In genomic region chr19:19538767-19539166, GRCh38 we compare ENCODE assay signal across 11 cellular contexts. TPM values are rescaled to one million over a fixed set of nuclear protein-coding genes. Genes with fewer than 3 reads are reported as not detected.
DNase-seq lines count a peak whose midpoint lies in the region; TF ChIP-seq lines count a peak whose summit lies in the region.
"Had no signal": no experiment of that assay in that cellular context is flagged by ENCODE, and none has a peak within 500 bp of the region (broad histone marks: within the 10 kb centered on the region; RNA-seq: fewer than 3 reads in every experiment).

No MANE protein-coding gene starts in this region.

- no peak overlapping the region; a peak in 1 of 7 replicates for H3K27ac Mint-ChIP-seq in H9
- H3K27ac Mint-ChIP-seq in nephron progenitor cell: no peak overlapping the region

- H3K9me3 ChIP-seq in H9 (ENCODE audit: control insufficient read depth, low read depth, low read length): no peaks in the 10 kb centered on the region

- H2AFZ ChIP-seq in H9 (ENCODE audit: low read length): no peak overlapping the region

- no peak overlapping the region for H2BK5ac ChIP-seq in H9 (ENCODE audit: insufficient read length, low read length)

- H3T11ph ChIP-seq in H9 (ENCODE audit: low read length): no peak overlapping the region

- peaks cover 2 to 8% (median 4%) of the 10 kb centered on the region in 3 experiments; a peak in 5 of 7 replicates for H3K36me3 Mint-ChIP-seq in H9 (ENCODE audit: insufficient read depth in 1 of 3, low read depth in 3 of 3)
- peaks cover 8% of the 10 kb centered on the region for H3K36me3 Mint-ChIP-seq in nephron progenitor cell (ENCODE audit: low read depth)

- no peaks in the 10 kb centered on the region; a peak in 1 of 5 replicates for H3K9me3 Mint-ChIP-seq in H9
- no peaks in the 10 kb centered on the region for H3K9me3 Mint-ChIP-seq in nephron progenitor cell

- H3K27me3 Mint-ChIP-seq in H9 (ENCODE audit: low read depth) (peaks cover 31% of the 10 kb centered on the region), nephron progenitor cell (ENCODE audit: low read depth, poor library complexity) (peaks cover 20% of the 10 kb centered on the region)

- peaks cover 14% of the 10 kb centered on the region for H3K23me2 ChIP-seq in H9 (ENCODE audit: insufficient read length, low read depth, low read length, poor library complexity, severe bottlenecking)

- no peak overlapping the region for H2AK5ac ChIP-seq in H9 (ENCODE audit: insufficient read length, low read length)

- H4K8ac ChIP-seq in H9 (replicated peaks; ENCODE audit: insufficient read length, low read depth, low read length): no peak overlapping the region

- no peak overlapping the region for H3K4ac ChIP-seq in H9 (ENCODE audit: low read depth, low read length)

- no peaks in the 10 kb centered on the region for H3K79me2 ChIP-seq in H9 (ENCODE audit: insufficient read depth, low read length)

- no peak overlapping the region for H3K14ac ChIP-seq in H9 (ENCODE audit: insufficient read depth, low read length)

- no peak overlapping the region for H4K91ac ChIP-seq in H9 (ENCODE audit: insufficient read length, low read depth, low read length)

- H3K23ac ChIP-seq in H9 (ENCODE audit: insufficient read length, low read depth, low read length): no peak overlapping the region

- H3K27ac ChIP-seq in H9 (ENCODE audit: insufficient read length, low read depth, low read length): no peak overlapping the region
- H3K27ac ChIP-seq: brain microvascular endothelial cell, RWPE1 had no signal

- H3K27me3 ChIP-seq in H9 (ENCODE audit: insufficient read depth, low read length): peaks cover 2% of the 10 kb centered on the region; the same call in 1 of the 2 replicates

- no peaks in the 10 kb centered on the region for H4K20me1 ChIP-seq in H9 (ENCODE audit: control insufficient read depth, insufficient read depth, insufficient read length)

- no peaks in the 10 kb centered on the region for H3K79me1 ChIP-seq in H9 (ENCODE audit: insufficient read depth, low read depth, low read length, poor library complexity, severe bottlenecking)

- TF ChIP-seq CTCF in H9 (conservative IDR thresholded peaks at IDR 0.05) (no peak), nephron progenitor cell (IDR thresholded peaks at IDR 0.05) (no peak)

- no peak overlapping the region for H2BK12ac ChIP-seq in H9 (ENCODE audit: insufficient read length, low read depth, low read length)

- H2BK20ac ChIP-seq in H9 (ENCODE audit: low read depth, low read length, poor library complexity, severe bottlenecking): no peak overlapping the region

- no peak overlapping the region for H3K9ac ChIP-seq in H9 (ENCODE audit: extremely low read depth, insufficient read length, low read length)

- H3K56ac ChIP-seq in H9 (ENCODE audit: insufficient read length, low read depth, low read length): no peak overlapping the region

- no peak overlapping the region for H4K5ac ChIP-seq in H9 (ENCODE audit: insufficient read length, low read depth, low read length)

- no peak overlapping the region for H2BK120ac ChIP-seq in H9 (ENCODE audit: low read depth, low read length, poor library complexity, severe bottlenecking)

- H3K4me1 Mint-ChIP-seq in H9 (peaks cover 7 to 15% of the 10 kb centered on the region in 2 experiments), nephron progenitor cell (peaks cover 15% of the 10 kb centered on the region)

- H3K4me2 ChIP-seq in H9 (ENCODE audit: insufficient read depth, insufficient read length, low read length): peak overlapping the region; percentile 59

- H3K18ac ChIP-seq in H9 (ENCODE audit: insufficient read length, low read depth, low read length): no peak overlapping the region

- WGBS in H9 (ENCODE audit: extremely low coverage, insufficient read length, low lambda C conversion rate): no CpG with 5 or more reads among the region's 7 CpGs

- H2BK15ac ChIP-seq in H9 (ENCODE audit: low read depth, low read length): no peak overlapping the region

- H3K4me1 ChIP-seq in H9 (ENCODE audit: insufficient read depth, low read length): no peaks in the 10 kb centered on the region

- peak overlapping the region; percentile 61 to 79 for H3K4me3 Mint-ChIP-seq in H9
- peak overlapping the region; percentile 79 for H3K4me3 Mint-ChIP-seq in nephron progenitor cell

- DNase-seq in DMS 273 (lab: John Stamatoyannopoulos, UW; ENCODE audit: unreplicated experiment) (peak; percentile 48), DMS 273 treated with DMSO at 0.1 percent for 48 hours (lab: John Stamatoyannopoulos, UW) (no peak), H9 (peak; percentile 52), astrocyte of the hippocampus (ENCODE audit: low read depth, low spot score) (peak; percentile 30), nephron progenitor cell (no peak), NCI-H2081 (lab: John Stamatoyannopoulos, UW) (no peak), globus pallidus (ENCODE audit: low spot score) (no peak), NCI-H2171 (lab: John Stamatoyannopoulos, UW) (no peak)
- DNase-seq: 8988T, brain microvascular endothelial cell had no signal

RNA-seq across cellular contexts. Expression of gene CILP2, which starts 0.7 kb away (rescaled TPM):
- total RNA-seq in H9 (2021): 5.9 and 6.4 TPM in 2 replicates

RNA-seq across cellular contexts. Expression of gene YJEFN3, which starts 10.1 kb away (rescaled TPM):
- 15.7 and 16.6 TPM in 2 replicates for total RNA-seq in H9 (2021)

RNA-seq across cellular contexts. Expression of gene NDUFA13, which starts 22.7 kb away (rescaled TPM):
- total RNA-seq in H9 (2021): 489 and 509 TPM in 2 replicates

RNA-seq across cellular contexts. Expression of gene TSSK6, which starts 23.4 kb away (rescaled TPM):
- total RNA-seq in H9 (2021): 2.6 and 2.8 TPM in 2 replicates

Comparison
In these comparisons a context has a peak if more than half of its experiments do, and no peak if none do; other contexts are left out.
1. DNase-seq: peak in DMS 273 (single experiment), H9 (single experiment) and astrocyte of the hippocampus (single experiment); none in DMS 273 treated with DMSO at 0.1 percent for 48 hours (single experiment), nephron progenitor cell (single experiment), NCI-H2081 (0 of 2), globus pallidus (single experiment) and NCI-H2171 (single experiment).